In the genomic region with DNA sequence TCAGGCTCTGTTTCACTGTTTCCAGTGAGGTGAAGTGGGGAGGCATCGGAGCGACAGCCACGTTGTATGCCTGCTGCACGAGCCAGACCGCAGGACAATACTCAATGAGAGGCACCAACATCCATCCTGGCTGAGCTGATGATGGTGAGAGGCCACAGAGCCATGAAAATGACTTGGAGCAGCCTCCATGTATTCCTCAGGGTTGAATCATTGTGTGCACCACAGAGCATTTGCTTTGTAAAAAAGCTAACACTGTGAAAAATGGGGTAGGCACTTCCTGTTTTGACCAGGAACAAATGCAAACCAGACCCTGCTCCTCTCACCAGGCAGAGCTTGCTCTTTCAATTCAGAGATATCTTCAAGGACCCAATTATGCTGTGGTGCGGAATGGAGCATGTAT, we compare ENCODE assay signal across 1 cellular context.
TF ChIP-seq lines count a peak whose summit lies in the region.

No MANE protein-coding gene starts in this region.

TF ChIP-seq in K562, 482 proteins besides CTCF, POLR2A, EP300 and RAD21:
- TF ChIP-seq SPI1 (IDR thresholded peaks at IDR 0.05; ENCODE audit: borderline replicate concordance, low read depth, low read length) (peak; percentile 77), WHSC1 (IDR thresholded peaks at IDR 0.05; ENCODE audit: low read length) (no peak), ZFP30 (CRISPR knock-in tag; IDR thresholded peaks at IDR 0.05; ENCODE audit: borderline replicate concordance) (no peak), CBFA2T2 (conservative IDR thresholded peaks at IDR 0.05) (no peak), MCM2 (IDR thresholded peaks at IDR 0.05; ENCODE audit: low read depth) (no peak), RAD51 (IDR thresholded peaks at IDR 0.05; ENCODE audit: borderline replicate concordance, low read depth) (no peak)
- TF ChIP-seq, protein P1, sequence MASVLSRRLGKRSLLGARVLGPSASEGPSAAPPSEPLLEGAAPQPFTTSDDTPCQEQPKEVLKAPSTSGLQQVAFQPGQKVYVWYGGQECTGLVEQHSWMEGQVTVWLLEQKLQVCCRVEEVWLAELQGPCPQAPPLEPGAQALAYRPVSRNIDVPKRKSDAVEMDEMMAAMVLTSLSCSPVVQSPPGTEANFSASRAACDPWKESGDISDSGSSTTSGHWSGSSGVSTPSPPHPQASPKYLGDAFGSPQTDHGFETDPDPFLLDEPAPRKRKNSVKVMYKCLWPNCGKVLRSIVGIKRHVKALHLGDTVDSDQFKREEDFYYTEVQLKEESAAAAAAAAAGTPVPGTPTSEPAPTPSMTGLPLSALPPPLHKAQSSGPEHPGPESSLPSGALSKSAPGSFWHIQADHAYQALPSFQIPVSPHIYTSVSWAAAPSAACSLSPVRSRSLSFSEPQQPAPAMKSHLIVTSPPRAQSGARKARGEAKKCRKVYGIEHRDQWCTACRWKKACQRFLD (CRISPR knock-in tag; IDR thresholded peaks at IDR 0.05): no peak
